14 cellular contexts compared by ENCODE assay signal in genomic region chr12:42698213-42698612, GRCh38.
DNase-seq lines count a peak whose midpoint lies in the region; ATAC-seq and TF ChIP-seq lines count a peak whose summit lies in the region.
"Had no signal": no experiment of that assay in that cellular context is flagged by ENCODE, and none has a peak within 500 bp of the region (broad histone marks: within the 10 kb centered on the region; RNA-seq: fewer than 3 reads in every experiment).

No MANE protein-coding gene starts in this region.

- H3K4me3 Mint-ChIP-seq in stimulated activated memory B cell treated with anti-CD40 and anti-IgM and Interleukin-4, amounts not matched to agents 10 μg/mL and 1 μg/mL and 100 μg/mL, for 72 hours, result no peak overlapping the region
- H3K4me3 Mint-ChIP-seq: activated T-cell treated with anti-CD3 and anti-CD28 coated beads, Interleukin-2, amount 50 U/mL, for 24 hours had no signal

- peaks cover 2% of the 10 kb centered on the region for H3K9me3 Mint-ChIP-seq in stimulated activated memory B cell treated with anti-CD40 and anti-IgM and Interleukin-4, amounts not matched to agents 10 μg/mL and 1 μg/mL and 100 μg/mL, for 72 hours
- H3K9me3 Mint-ChIP-seq: activated T-cell treated with anti-CD3 and anti-CD28 coated beads, Interleukin-2, amount 50 U/mL, for 24 hours had no signal

- H3K36me3 Mint-ChIP-seq in stimulated activated memory B cell treated with anti-CD40 and anti-IgM and Interleukin-4, amounts not matched to agents 10 μg/mL and 1 μg/mL and 100 μg/mL, for 72 hours, result no peaks in the 10 kb centered on the region

- TF ChIP-seq CTCF in uterus (IDR thresholded peaks at IDR 0.05) (no peak), GM13977 (IDR thresholded peaks at IDR 0.05; ENCODE audit: extremely low read depth, insufficient read depth, missing control alignments) (no peak)

- no peak overlapping the region for H3K27ac Mint-ChIP-seq in stimulated activated memory B cell treated with anti-CD40 and anti-IgM and Interleukin-4, amounts not matched to agents 10 μg/mL and 1 μg/mL and 100 μg/mL, for 72 hours
- H3K27ac Mint-ChIP-seq: activated T-cell treated with anti-CD3 and anti-CD28 coated beads, Interleukin-2, amount 50 U/mL, for 24 hours had no signal

- no peak for TF ChIP-seq POLR2A in uterus (IDR thresholded peaks at IDR 0.05)

- H3K36me3 ChIP-seq in uterus, result no peaks in the 10 kb centered on the region
- H3K36me3 ChIP-seq: ascending aorta had no signal

- peaks cover 0 to 14% of the 10 kb centered on the region in 2 donors for H3K4me1 ChIP-seq in uterus
- H3K4me1 ChIP-seq: ascending aorta had no signal

- intact Hi-C loops in left ventricle myocardium superior (cut with micrococcal nuclease), result no loop called here
- intact Hi-C loops in uterus (cut with DNase I; ENCODE audit: low total_unique reads), result no loop called here

- peak; percentile 68 for ATAC-seq in left ventricle myocardium superior
- no peak for ATAC-seq in stimulated activated memory B cell treated with anti-CD40 and anti-IgM and Interleukin-4, amounts not matched to agents 10 μg/mL and 1 μg/mL and 100 μg/mL, for 72 hours
- ATAC-seq: GM12878 had no signal

- peak; percentile 48 for DNase-seq in DMS53 (lab: John Stamatoyannopoulos, UW)
- DNase-seq in DMS53 treated with DMSO at 0.1 percent for 48 hours (lab: John Stamatoyannopoulos, UW; ENCODE audit: unreplicated experiment), result no peak
- DNase-seq in SIG-M5 treated with dmso at 0.1 percent for 504 hours (lab: John Stamatoyannopoulos, UW; ENCODE audit: unreplicated experiment), result peak; percentile 99
- no peak for DNase-seq in left ventricle myocardium superior
- DNase-seq in uterus, result peak; percentile 51
- DNase-seq in NCI-H2196 treated with DMSO at 0.1 percent for 48 hours (lab: John Stamatoyannopoulos, UW; ENCODE audit: unreplicated experiment), result no peak
- no peak for DNase-seq in GM13977 (ENCODE audit: low spot score)
- DNase-seq: activated CD4-positive, alpha-beta T cell treated with anti-CD3 and anti-CD28 coated beads for 1 hour; activated T-cell treated with anti-CD3 and anti-CD28 coated beads, Interleukin-2, amount 50 U/mL, for 24 hours; NCI-H82 had no signal

- in situ Hi-C loops in GM13977 (cut with MboI; ENCODE audit: low pct_unique_long_range_greater_than_20kb, low sequenced_read_pairs, unreplicated experiment), result no loop called here

- no peaks in the 10 kb centered on the region for H3K27me3 ChIP-seq in uterus
- H3K27me3 ChIP-seq: ascending aorta had no signal

- no peak overlapping the region for H3K4me3 ChIP-seq in uterus
- H3K4me3 ChIP-seq: ascending aorta, GM12878 had no signal

- no peaks in the 10 kb centered on the region for H3K27me3 Mint-ChIP-seq in stimulated activated memory B cell treated with anti-CD40 and anti-IgM and Interleukin-4, amounts not matched to agents 10 μg/mL and 1 μg/mL and 100 μg/mL, for 72 hours
- H3K27me3 Mint-ChIP-seq: activated T-cell treated with anti-CD3 and anti-CD28 coated beads, Interleukin-2, amount 50 U/mL, for 24 hours had no signal

- H3K4me1 Mint-ChIP-seq in stimulated activated memory B cell treated with anti-CD40 and anti-IgM and Interleukin-4, amounts not matched to agents 10 μg/mL and 1 μg/mL and 100 μg/mL, for 72 hours, result no peaks in the 10 kb centered on the region

- H3K9me3 ChIP-seq in uterus, result no peaks in the 10 kb centered on the region
- H3K9me3 ChIP-seq: ascending aorta had no signal

- peak overlapping the region in 1 of 2 donors; percentile 73 for H3K27ac ChIP-seq in uterus
- H3K27ac ChIP-seq: 22Rv1 had no signal

Comparison
In these comparisons a context has a peak if more than half of its experiments do, and no peak if none do; other contexts are left out.
1. DNase-seq: peak in DMS53 (single experiment), SIG-M5 treated with dmso at 0.1 percent for 504 hours (single experiment) and uterus (2 of 2); none in DMS53 treated with DMSO at 0.1 percent for 48 hours (single experiment), left ventricle myocardium superior (single experiment), NCI-H2196 treated with DMSO at 0.1 percent for 48 hours (single experiment) and GM13977 (single experiment).